Comparison of ENCODE assay signal across 1 cellular context in the genomic region with DNA sequence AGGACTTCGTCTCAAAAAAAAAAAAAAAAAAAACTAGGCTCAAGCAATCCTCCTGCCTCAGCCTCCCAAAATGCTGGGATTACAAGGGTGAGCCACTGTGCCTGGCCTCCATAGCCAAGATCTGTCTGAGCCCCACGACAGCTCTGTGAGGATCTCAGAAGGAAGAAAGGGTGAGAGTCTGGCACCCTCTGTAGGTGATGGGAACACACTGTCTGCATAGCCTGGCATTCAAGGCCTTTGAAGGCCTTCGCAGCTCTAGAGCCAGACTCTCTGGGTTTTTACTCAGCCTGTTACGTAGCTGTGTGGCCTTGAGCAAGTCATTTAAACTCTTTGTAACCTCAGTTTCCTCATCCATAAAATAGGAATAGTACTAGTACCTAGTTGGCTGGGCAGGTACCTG.
TF ChIP-seq lines count a peak whose summit lies in the region.

No MANE protein-coding gene starts in this region.

TF ChIP-seq in K562, 482 proteins besides CTCF, POLR2A, EP300 and RAD21 (continued from another document):
- TF ChIP-seq, protein P1, sequence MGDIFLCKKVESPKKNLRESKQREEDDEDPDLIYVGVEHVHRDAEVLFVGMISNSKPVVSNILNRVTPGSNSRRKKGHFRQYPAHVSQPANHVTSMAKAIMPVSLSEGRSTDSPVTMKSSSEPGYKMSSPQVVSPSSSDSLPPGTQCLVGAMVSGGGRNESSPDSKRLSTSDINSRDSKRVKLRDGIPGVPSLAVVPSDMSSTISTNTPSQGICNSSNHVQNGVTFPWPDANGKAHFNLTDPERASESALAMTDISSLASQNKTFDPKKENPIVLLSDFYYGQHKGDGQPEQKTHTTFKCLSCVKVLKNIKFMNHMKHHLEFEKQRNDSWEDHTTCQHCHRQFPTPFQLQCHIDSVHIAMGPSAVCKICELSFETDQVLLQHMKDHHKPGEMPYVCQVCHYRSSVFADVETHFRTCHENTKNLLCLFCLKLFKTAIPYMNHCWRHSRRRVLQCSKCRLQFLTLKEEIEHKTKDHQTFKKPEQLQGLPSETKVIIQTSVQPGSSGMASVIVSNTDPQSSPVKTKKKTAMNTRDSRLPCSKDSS (IDR thresholded peaks at IDR 0.05; ENCODE audit: low read depth, partially characterized antibody): no peak
- TF ChIP-seq ZNF583 (CRISPR knock-in tag; IDR thresholded peaks at IDR 0.05): no peak
- TF ChIP-seq, protein P2, sequence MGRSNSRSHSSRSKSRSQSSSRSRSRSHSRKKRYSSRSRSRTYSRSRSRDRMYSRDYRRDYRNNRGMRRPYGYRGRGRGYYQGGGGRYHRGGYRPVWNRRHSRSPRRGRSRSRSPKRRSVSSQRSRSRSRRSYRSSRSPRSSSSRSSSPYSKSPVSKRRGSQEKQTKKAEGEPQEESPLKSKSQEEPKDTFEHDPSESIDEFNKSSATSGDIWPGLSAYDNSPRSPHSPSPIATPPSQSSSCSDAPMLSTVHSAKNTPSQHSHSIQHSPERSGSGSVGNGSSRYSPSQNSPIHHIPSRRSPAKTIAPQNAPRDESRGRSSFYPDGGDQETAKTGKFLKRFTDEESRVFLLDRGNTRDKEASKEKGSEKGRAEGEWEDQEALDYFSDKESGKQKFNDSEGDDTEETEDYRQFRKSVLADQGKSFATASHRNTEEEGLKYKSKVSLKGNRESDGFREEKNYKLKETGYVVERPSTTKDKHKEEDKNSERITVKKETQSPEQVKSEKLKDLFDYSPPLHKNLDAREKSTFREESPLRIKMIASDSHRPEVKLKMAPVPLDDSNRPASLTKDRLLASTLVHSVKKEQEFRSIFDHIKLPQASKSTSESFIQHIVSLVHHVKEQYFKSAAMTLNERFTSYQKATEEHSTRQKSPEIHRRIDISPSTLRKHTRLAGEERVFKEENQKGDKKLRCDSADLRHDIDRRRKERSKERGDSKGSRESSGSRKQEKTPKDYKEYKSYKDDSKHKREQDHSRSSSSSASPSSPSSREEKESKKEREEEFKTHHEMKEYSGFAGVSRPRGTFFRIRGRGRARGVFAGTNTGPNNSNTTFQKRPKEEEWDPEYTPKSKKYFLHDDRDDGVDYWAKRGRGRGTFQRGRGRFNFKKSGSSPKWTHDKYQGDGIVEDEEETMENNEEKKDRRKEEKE (IDR thresholded peaks at IDR 0.05; ENCODE audit: borderline replicate concordance in 1 of 2, control insufficient read depth in 1 of 2, low read depth in 2 of 2, low read length in 1 of 2): no peak
